In the genomic region with DNA sequence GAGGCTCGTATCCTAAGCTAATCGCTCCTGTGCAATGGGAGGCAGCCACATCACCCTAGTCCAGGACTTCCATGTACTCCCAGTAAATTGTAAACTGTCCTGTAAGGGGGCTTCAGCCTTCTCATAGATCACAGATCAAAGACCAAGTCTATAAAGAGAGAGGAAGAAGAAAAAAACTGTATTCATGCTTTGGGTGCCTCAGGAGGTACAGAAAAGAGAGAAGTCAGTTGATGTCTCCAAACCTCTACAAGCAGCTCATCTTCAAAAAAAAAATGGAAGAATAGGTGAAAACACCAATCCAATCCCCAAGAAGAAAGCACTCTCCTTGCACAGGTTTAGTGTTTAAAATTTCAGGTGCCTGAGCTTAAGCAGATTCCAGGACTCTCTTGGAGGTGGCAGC, we compare ENCODE assay signal across 16 cellular contexts. TPM values are rescaled to one million over a fixed set of nuclear protein-coding genes. Genes with fewer than 3 reads are reported as not detected.
A peak's percentile ranks its signal among the peaks of the same experiment; 100 is the strongest.
DNase-seq lines count a peak whose midpoint lies in the region; ATAC-seq and TF ChIP-seq lines count a peak whose summit lies in the region.
"Had no signal": no experiment of that assay in that cellular context is flagged by ENCODE, and none has a peak within 500 bp of the region (broad histone marks: within the 10 kb centered on the region; RNA-seq: fewer than 3 reads in every experiment).

No MANE protein-coding gene starts in this region.

- H3K4me3 Mint-ChIP-seq in dendritic cell treated with granulocyte-macrophage colony-stimulating factor and Interleukin-4, amounts not matched to agents 40 ng/mL and 50 ng/mL, for 4 days = no peak overlapping the region

- H3K27me3 Mint-ChIP-seq in dendritic cell treated with granulocyte-macrophage colony-stimulating factor and Interleukin-4, amounts not matched to agents 40 ng/mL and 50 ng/mL, for 4 days = no peaks in the 10 kb centered on the region

- no peaks in the 10 kb centered on the region for H4K20me1 ChIP-seq in SK-N-SH (ENCODE audit: insufficient read depth)
- no peaks in the 10 kb centered on the region for H4K20me1 ChIP-seq in smooth muscle cell (ENCODE audit: low read depth)
- no peaks in the 10 kb centered on the region for H4K20me1 ChIP-seq in PC-9 (ENCODE audit: insufficient read depth)

- H3K27ac Mint-ChIP-seq in dendritic cell treated with granulocyte-macrophage colony-stimulating factor and Interleukin-4, amounts not matched to agents 40 ng/mL and 50 ng/mL, for 4 days = peak overlapping the region; percentile 79

- 88% methylated on average over 2 of the region's 2 CpGs for WGBS in SK-N-SH (ENCODE audit: low lambda C conversion rate)
- WGBS in smooth muscle cell (ENCODE audit: low lambda C conversion rate) = 79% methylated on average over 2 of the region's 2 CpGs

- no peaks in the 10 kb centered on the region for H3F3A ChIP-seq in SK-N-SH (replicated peaks; ENCODE audit: insufficient read depth)
- no peaks in the 10 kb centered on the region for H3F3A ChIP-seq in smooth muscle cell (ENCODE audit: low read depth)
- H3F3A ChIP-seq in PC-9 (ENCODE audit: insufficient read depth, low read depth) = no peaks in the 10 kb centered on the region

- DNase-seq in SK-N-SH (no peak), NOMO-1 treated with DMSO at 0.1 percent for 48 hours (lab: John Stamatoyannopoulos, UW; ENCODE audit: unreplicated experiment) (peak; percentile 26), smooth muscle cell (lab: John Stamatoyannopoulos, UW; ENCODE audit: unreplicated experiment) (no peak), PC-9 (no peak), NCI-H146 (lab: John Stamatoyannopoulos, UW) (no peak), H4 (ENCODE audit: low spot score) (no peak)
- DNase-seq: activated gamma-delta T cell treated with Interleukin-2 at 50 U/mL for 16 hours; cortex of kidney; DMS53; occipital lobe; Peyer's patch; stimulated activated CD4-positive, alpha-beta T cell treated with anti-CD3 and anti-CD28 coated beads, Interleukin-2, amount 100 ng/mL, for 24 hours; stomach had no signal

- BruUV-seq in PC-9 (replicated peaks; lab: Mats Ljungman, UMichigan) = no TSS peak

- TF ChIP-seq EP300 in SK-N-SH (IDR thresholded peaks at IDR 0.05; ENCODE audit: borderline replicate concordance in 1 of 2, low read depth in 1 of 2, low read length in 1 of 2) = no peak

- ATAC-seq in SK-N-SH treated with all-trans-retinoic acid at 6 μM for 48 hours = no peak
- ATAC-seq: A549 had no signal

- CTCF ChIA-PET in SK-N-SH (lab: Yijun Ruan, JAX) = interaction anchor here (1.2 to 3.1 kb wide), 3 partner anchors 10 to 143 kb away, joined by 4 to 19 read pairs (median 5); no protein-coding TSS in a partner anchor
- CTCF ChIA-PET in PC-9 (lab: Charles Lee) = no interaction called here

- H3K9me3 ChIP-seq in SK-N-SH (no peaks in the 10 kb centered on the region), smooth muscle cell (replicated peaks; ENCODE audit: low read depth) (no peaks in the 10 kb centered on the region), PC-9 (ENCODE audit: insufficient read depth, low read depth) (no peaks in the 10 kb centered on the region)
- H3K9me3 ChIP-seq: A549, Peyer's patch, stomach had no signal

- peaks cover 55% of the 10 kb centered on the region for H3K4me1 Mint-ChIP-seq in dendritic cell treated with granulocyte-macrophage colony-stimulating factor and Interleukin-4, amounts not matched to agents 40 ng/mL and 50 ng/mL, for 4 days (ENCODE audit: low read depth)

- H2AFZ ChIP-seq in SK-N-SH (ENCODE audit: low read depth) (peak overlapping the region; percentile 42; the same call in 1 of the 2 replicates), smooth muscle cell (ENCODE audit: low read depth) (peak overlapping the region; percentile 87), PC-9 (no peak overlapping the region)

- no peaks in the 10 kb centered on the region for H3K9me2 ChIP-seq in SK-N-SH
- H3K9me2 ChIP-seq in PC-9 (ENCODE audit: insufficient read depth) = no peaks in the 10 kb centered on the region

- H3K27me3 ChIP-seq in SK-N-SH (ENCODE audit: insufficient read depth) = no peaks in the 10 kb centered on the region
- H3K27me3 ChIP-seq in smooth muscle cell (ENCODE audit: low read depth) = no peaks in the 10 kb centered on the region
- H3K27me3 ChIP-seq in PC-9 (ENCODE audit: insufficient read depth, low read depth) = no peaks in the 10 kb centered on the region
- H3K27me3 ChIP-seq: Peyer's patch, stomach had no signal

- H3K4me3 ChIP-seq in SK-N-SH (ENCODE audit: low read depth in 2 of 2, low read length in 1 of 2) (no peak overlapping the region), smooth muscle cell (no peak overlapping the region), PC-9 (no peak overlapping the region)
- H3K4me3 ChIP-seq: A549, Peyer's patch, stomach had no signal

- H3K4me2 ChIP-seq in SK-N-SH = no peak overlapping the region
- H3K4me2 ChIP-seq in smooth muscle cell = no peak overlapping the region
- H3K4me2 ChIP-seq in PC-9 = no peak overlapping the region
- H3K4me2 ChIP-seq: A549 had no signal

- no peak overlapping the region for H3K9ac ChIP-seq in SK-N-SH
- H3K9ac ChIP-seq in smooth muscle cell (ENCODE audit: low read depth) = no peak overlapping the region

- peaks cover 16% of the 10 kb centered on the region for H3K36me3 Mint-ChIP-seq in dendritic cell treated with granulocyte-macrophage colony-stimulating factor and Interleukin-4, amounts not matched to agents 40 ng/mL and 50 ng/mL, for 4 days (ENCODE audit: low read depth)

- TF ChIP-seq RAD21 in SK-N-SH (IDR thresholded peaks at IDR 0.05; ENCODE audit: low read length) = no peak

- H3K79me2 ChIP-seq in SK-N-SH (ENCODE audit: insufficient read depth) (no peaks in the 10 kb centered on the region), smooth muscle cell (ENCODE audit: low read depth) (no peaks in the 10 kb centered on the region), PC-9 (ENCODE audit: low read depth) (no peaks in the 10 kb centered on the region)

- peaks cover 15 to 24% of the 10 kb centered on the region in 2 experiments; a peak in 3 of 4 replicates for H3K4me1 ChIP-seq in SK-N-SH (ENCODE audit: control insufficient read depth in 1 of 2, insufficient read depth in 2 of 2, low read depth in 1 of 2, low read length in 1 of 2)
- peaks cover 18% of the 10 kb centered on the region for H3K4me1 ChIP-seq in smooth muscle cell (ENCODE audit: low read depth)
- H3K4me1 ChIP-seq in PC-9 (replicated peaks; ENCODE audit: insufficient read depth) = no peaks in the 10 kb centered on the region
- H3K4me1 ChIP-seq: A549 had no signal

- H3K9me3 Mint-ChIP-seq in dendritic cell treated with granulocyte-macrophage colony-stimulating factor and Interleukin-4, amounts not matched to agents 40 ng/mL and 50 ng/mL, for 4 days = no peaks in the 10 kb centered on the region

- no peaks in the 10 kb centered on the region for H3K36me3 ChIP-seq in SK-N-SH (replicated peaks in 1 of 2; ENCODE audit: control insufficient read depth in 1 of 2, insufficient read depth in 2 of 2, low read length in 1 of 2)
- H3K36me3 ChIP-seq in smooth muscle cell (ENCODE audit: low read depth) = no peaks in the 10 kb centered on the region
- no peaks in the 10 kb centered on the region for H3K36me3 ChIP-seq in PC-9 (ENCODE audit: low read depth)
- H3K36me3 ChIP-seq: Peyer's patch, stomach had no signal

- POLR2A ChIA-PET in SK-N-SH (lab: Yijun Ruan, JAX) = interaction anchor here (0.6 kb wide), 1 partner anchor 23 kb away, joined by 3 read pairs; no protein-coding TSS in a partner anchor
- POLR2A ChIA-PET in PC-9 (lab: Charles Lee; ENCODE audit: unreplicated experiment) = no interaction called here

- H3K27ac ChIP-seq in SK-N-SH (ENCODE audit: low read depth in 2 of 2, low read length in 1 of 2) (peak overlapping the region in 1 of 2 experiments; percentile 98; a peak in 2 of 4 replicates), smooth muscle cell (ENCODE audit: low read depth) (no peak overlapping the region), PC-9 (no peak overlapping the region)
- H3K27ac ChIP-seq: A549 had no signal

- intact Hi-C loops in dendritic cell treated with granulocyte-macrophage colony-stimulating factor and Interleukin-4, amounts not matched to agents 40 ng/mL and 50 ng/mL, for 4 days (cut with micrococcal nuclease) = loop anchor here (5.0 kb wide), 1 partner anchor 51 kb away; no protein-coding TSS in a partner anchor
- intact Hi-C loops in PC-9 (cut with micrococcal nuclease; ENCODE audit: unreplicated experiment) = no loop called here

- TF ChIP-seq CTCF in SK-N-SH (IDR thresholded peaks at IDR 0.05) (no peak), smooth muscle cell (IDR thresholded peaks at IDR 0.05; ENCODE audit: borderline replicate concordance, insufficient read depth, poor library complexity, severe bottlenecking) (no peak), PC-9 (conservative IDR thresholded peaks at IDR 0.05) (no peak)

TF ChIP-seq in SK-N-SH, 30 proteins besides CTCF, POLR2A, EP300 and RAD21:
- no peak for TF ChIP-seq TAF1 (IDR thresholded peaks at IDR 0.05; ENCODE audit: borderline replicate concordance, low read depth, low read length)
- TF ChIP-seq, protein P1, sequence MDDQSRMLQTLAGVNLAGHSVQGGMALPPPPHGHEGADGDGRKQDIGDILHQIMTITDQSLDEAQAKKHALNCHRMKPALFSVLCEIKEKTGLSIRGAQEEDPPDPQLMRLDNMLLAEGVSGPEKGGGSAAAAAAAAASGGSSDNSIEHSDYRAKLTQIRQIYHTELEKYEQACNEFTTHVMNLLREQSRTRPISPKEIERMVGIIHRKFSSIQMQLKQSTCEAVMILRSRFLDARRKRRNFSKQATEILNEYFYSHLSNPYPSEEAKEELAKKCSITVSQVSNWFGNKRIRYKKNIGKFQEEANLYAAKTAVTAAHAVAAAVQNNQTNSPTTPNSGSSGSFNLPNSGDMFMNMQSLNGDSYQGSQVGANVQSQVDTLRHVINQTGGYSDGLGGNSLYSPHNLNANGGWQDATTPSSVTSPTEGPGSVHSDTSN (IDR thresholded peaks at IDR 0.05) = no peak
- TF ChIP-seq GATA2 (CRISPR knock-in tag; IDR thresholded peaks at IDR 0.05) = no peak

TF ChIP-seq in SK-N-SH treated with all-trans-retinoic acid at 6 μM for 48 hours, 23 proteins besides CTCF, POLR2A, EP300 and RAD21 (continues in another document):
- TF ChIP-seq TCF4 (CRISPR knock-in tag; IDR thresholded peaks at IDR 0.05; ENCODE audit: borderline replicate concordance) = no peak
- TF ChIP-seq ESRRG (CRISPR knock-in tag; IDR thresholded peaks at IDR 0.05) = no peak
- TF ChIP-seq ZNF8 (CRISPR knock-in tag; IDR thresholded peaks at IDR 0.05) = no peak
- no peak for TF ChIP-seq BACH2 (CRISPR knock-in tag; IDR thresholded peaks at IDR 0.05; ENCODE audit: borderline replicate concordance)

RNA-seq across cellular contexts. Expression of a gene that starts 53.8 kb away (rescaled TPM):
- 12.3 and 12.5 TPM in 2 replicates for polyA plus RNA-seq in SK-N-SH (2012; rRNA removed)
- polyA plus RNA-seq in SK-N-SH (2012; cell fraction: cytosol; rRNA removed) = 6.8 and 7.0 TPM in 2 replicates
- 23.4 and 77.4 TPM in 2 replicates for polyA plus RNA-seq in SK-N-SH (2012; cell fraction: nucleus; rRNA removed)
- 5.5 and 6.0 TPM in 2 replicates for total RNA-seq in smooth muscle cell
- polyA plus RNA-seq in smooth muscle cell = 2.4 and 3.6 TPM in 2 replicates
- total RNA-seq in PC-9 (2021) = 1.7 and 3.4 TPM in 2 replicates
- total RNA-seq in H4 (2014; rRNA removed; shearing (Covaris generic)) = 1.9 and 4.0 TPM in 2 replicates
